ENCODE assay signal across 22 cellular contexts in genomic region chr9:84301851-84302250, GRCh38. TPM values are rescaled to one million over a fixed set of nuclear protein-coding genes. Genes with fewer than 3 reads are reported as not detected.
DNase-seq lines count a peak whose midpoint lies in the region; ATAC-seq, FAIRE-seq and TF ChIP-seq lines count a peak whose summit lies in the region.
"Had no signal": no experiment of that assay in that cellular context is flagged by ENCODE, and none has a peak within 500 bp of the region (broad histone marks: within the 10 kb centered on the region; RNA-seq: fewer than 3 reads in every experiment).

No MANE protein-coding gene starts in this region.

- no peak overlapping the region for H3K4me3 ChIP-seq in bronchial epithelial cell (ENCODE audit: low read depth, low read length)
- no peak overlapping the region for H3K4me3 ChIP-seq in HepG2 (replicated peaks in 1 of 3; ENCODE audit: insufficient read depth in 1 of 3, low read depth in 2 of 3, low read length in 3 of 3)
- H3K4me3 ChIP-seq: lower lobe of right lung, right lobe of liver, SK-N-MC had no signal

- TF ChIP-seq EP300 in HepG2 (IDR thresholded peaks at IDR 0.05; ENCODE audit: low read depth in 2 of 2, low read length in 2 of 2) = no peak
- no peak for TF ChIP-seq EP300 in HepG2 (CRISPR knock-in tag; IDR thresholded peaks at IDR 0.05; ENCODE audit: borderline replicate concordance)

- no peak overlapping the region for H3K9ac ChIP-seq in HepG2 (ENCODE audit: insufficient read depth, low read depth, low read length)

- CTCF ChIA-PET in HepG2 (lab: Yijun Ruan, JAX; ENCODE audit: low intra/inter-chr PET ratio, low total read pairs) = no interaction called here

- WGBS in HepG2 (ENCODE audit: low lambda C conversion rate) = 29% methylated on average over 3 of the region's 3 CpGs

- H3K36me3 ChIP-seq in bronchial epithelial cell (ENCODE audit: control insufficient read depth, insufficient read depth, low read length) (no peaks in the 10 kb centered on the region), HepG2 (replicated peaks in 1 of 2; ENCODE audit: control insufficient read depth in 1 of 2, insufficient read depth in 2 of 2, low read length in 2 of 2) (no peaks in the 10 kb centered on the region)
- H3K36me3 ChIP-seq: lower lobe of right lung, right lobe of liver had no signal

- H3K27ac ChIP-seq in HepG2 (ENCODE audit: extremely low read length, insufficient read depth, low read length) = no peak overlapping the region
- H3K27ac ChIP-seq: lower lobe of right lung, right lobe of liver, SK-N-MC had no signal

- TF ChIP-seq CTCF in bronchial epithelial cell (IDR thresholded peaks at IDR 0.05; ENCODE audit: insufficient read depth, low read length, severe bottlenecking) (no peak), HepG2 (CRISPR knock-in tag; IDR thresholded peaks at IDR 0.05) (no peak)

- DNase-seq in Daoy (ENCODE audit: low read depth) = peak; percentile 29
- peak; percentile 10 to 11 for DNase-seq in Kasumi-1 (lab: John Stamatoyannopoulos, UW)
- peak; percentile 63 for DNase-seq in bronchial epithelial cell (ENCODE audit: low read depth)
- no peak for DNase-seq in erythroblast (lab: John Stamatoyannopoulos, UW)
- no peak for DNase-seq in activated CD4-positive, alpha-beta T cell treated with anti-CD3 and anti-CD28 coated beads for 4 hours
- no peak for DNase-seq in HepG2 (ENCODE audit: low spot score)
- DNase-seq: activated naive CD4-positive, alpha-beta T cell treated with anti-CD3 and anti-CD28 coated beads for 36 hours; caudate nucleus; CD4-positive, CD25-positive, alpha-beta regulatory T cell; lower lobe of right lung; NCI-H1092 treated with DMSO at 0.1 percent for 48 hours; NCI-H2171 treated with DMSO at 0.1 percent for 48 hours; right lobe of liver; stimulated activated CD4-positive, alpha-beta T cell treated with anti-CD3 and anti-CD28 coated beads, Interleukin-2, amount 100 ng/mL, for 48 hours; trophoblast cell had no signal

- H4K20me1 ChIP-seq in HepG2 (ENCODE audit: insufficient read depth, low read length) = no peaks in the 10 kb centered on the region

- POLR2A ChIA-PET in HepG2 (lab: Yijun Ruan, JAX) = no interaction called here

- in situ Hi-C loops in HepG2 (cut with HindIII; ENCODE audit: extremely low pct_ligation_motif_present, low pct_unique_long_range_greater_than_20kb) = no loop called here

- BruUV-seq in HepG2 (replicated peaks; lab: Mats Ljungman, UMichigan) = no TSS peak

- ATAC-seq in GM19452 (IDR thresholded peaks at IDR 0.05; ENCODE audit: unreplicated experiment) (no peak), HepG2 (no peak)
- ATAC-seq: WTC11 had no signal

- H3K9me3 ChIP-seq in HepG2 (ENCODE audit: low read length) = no peaks in the 10 kb centered on the region
- H3K9me3 ChIP-seq: lower lobe of right lung, right lobe of liver had no signal

- H3K4me1 ChIP-seq in HepG2 (ENCODE audit: insufficient read depth, low read length) = no peaks in the 10 kb centered on the region
- H3K4me1 ChIP-seq: right lobe of liver had no signal

- TF ChIP-seq RAD21 in HepG2 (CRISPR knock-in tag; IDR thresholded peaks at IDR 0.05) = no peak

- intact Hi-C loops in HepG2 (cut with micrococcal nuclease; ENCODE audit: unreplicated experiment) = no loop called here

- H3K27me3 ChIP-seq in bronchial epithelial cell (ENCODE audit: control insufficient read depth, insufficient read depth, low read length) (no peaks in the 10 kb centered on the region), HepG2 (ENCODE audit: control insufficient read depth in 1 of 2, insufficient read depth in 2 of 2, low read length in 2 of 2) (peaks cover 0 to 14% of the 10 kb centered on the region in 2 experiments; a peak in 1 of 5 replicates)
- H3K27me3 ChIP-seq: right lobe of liver had no signal

- H2AFZ ChIP-seq in HepG2 (ENCODE audit: low read length) = no peak overlapping the region

- TF ChIP-seq POLR2A in erythroblast (IDR thresholded peaks at IDR 0.05; ENCODE audit: low read length) = no peak
- TF ChIP-seq POLR2A in HepG2 (IDR thresholded peaks at IDR 0.05; ENCODE audit: insufficient read depth in 1 of 2, low read depth in 2 of 2, low read length in 2 of 2) = no peak

- no peak overlapping the region for H3K4me2 ChIP-seq in HepG2 (ENCODE audit: low read depth, low read length)

- FAIRE-seq in bronchial epithelial cell (lab: Jason Lieb, UNC) = no peak
- peak; percentile 45 for FAIRE-seq in islet of Langerhans (lab: Jason Lieb, UNC)
- FAIRE-seq in HepG2 (lab: Jason Lieb, UNC) = no peak
- FAIRE-seq: GM19239 had no signal

- H3K79me2 ChIP-seq in HepG2 (ENCODE audit: insufficient read depth, low read length) = no peaks in the 10 kb centered on the region

TF ChIP-seq in HepG2, 621 proteins besides CTCF, POLR2A, EP300 and RAD21 (continues in another document):
- no peak for TF ChIP-seq BRD4 (CRISPR knock-in tag; IDR thresholded peaks at IDR 0.05)
- TF ChIP-seq ARHGAP35 (CRISPR knock-in tag; IDR thresholded peaks at IDR 0.05; ENCODE audit: borderline replicate concordance) = no peak

RNA-seq across cellular contexts. Expression of gene SLC28A3, which starts 38.7 kb away (rescaled TPM):
- 0.06 and 0.36 TPM in 2 replicates for total RNA-seq in Daoy (2014; rRNA removed; shearing (Covaris generic))
- total RNA-seq in bronchial epithelial cell (0.53 and 15.0 TPM in 2 replicates), HepG2 (2016; rRNA removed; fragmentation: Illumina TruSeq; extraction: Trizol) (not detected in 2 replicates)
- not detected in 2 replicates for total RNA-seq in HepG2 (2016; cell fraction: cytosol; rRNA removed; fragmentation: Illumina TruSeq; extraction: Trizol; ENCODE audit: low read depth)
- total RNA-seq in HepG2 (2016; cell fraction: insoluble cytoplasmic fraction; rRNA removed; fragmentation: Illumina TruSeq; extraction: Trizol) = not detected in 2 replicates
- not detected in 2 replicates for total RNA-seq in HepG2 (2016; cell fraction: membrane; rRNA removed; fragmentation: Illumina TruSeq; extraction: Trizol)
- not detected in 2 replicates for total RNA-seq in HepG2 (2016; cell fraction: nucleus; rRNA removed; fragmentation: Illumina TruSeq; extraction: Trizol)
- polyA plus RNA-seq in HepG2 (2011; rRNA removed) = not detected in 2 replicates
- not detected in 2 replicates for polyA plus RNA-seq in HepG2 (2011; cell fraction: cytosol; rRNA removed)
- polyA plus RNA-seq in HepG2 (2011; cell fraction: nucleus; rRNA removed) = not detected in 2 replicates
- not detected in 2 replicates for polyA plus RNA-seq in HepG2 (2012)
- polyA plus RNA-seq in HepG2 (2016; cell fraction: cytosol; fragmentation: Illumina TruSeq; extraction: Trizol; ENCODE audit: low read depth) = not detected in 2 replicates
- polyA plus RNA-seq in HepG2 (2016; cell fraction: insoluble cytoplasmic fraction; fragmentation: Illumina TruSeq; extraction: Trizol; ENCODE audit: low read depth) = not detected in 2 replicates
- not detected in 2 replicates for polyA plus RNA-seq in HepG2 (2016; cell fraction: membrane; fragmentation: Illumina TruSeq; extraction: Trizol; ENCODE audit: low read depth)
- not detected in 2 replicates for polyA plus RNA-seq in HepG2 (2016; cell fraction: nucleus; fragmentation: Illumina TruSeq; extraction: Trizol; ENCODE audit: insufficient read depth, low read depth)
- not detected in 2 replicates for polyA minus RNA-seq in HepG2 (2011; rRNA and poly(A)+ RNA removed; ENCODE audit: low replicate concordance)
- not detected in 2 replicates for polyA minus RNA-seq in HepG2 (2011; cell fraction: cytosol; rRNA and poly(A)+ RNA removed)
- polyA minus RNA-seq in HepG2 (2011; cell fraction: nucleus; rRNA and poly(A)+ RNA removed) = not detected in 2 replicates
- total RNA-seq: CD4-positive, CD25-positive, alpha-beta regulatory T cell; G401; neural crest cell; WTC11 had no signal
- polyA plus RNA-seq: CD4-positive, CD25-positive, alpha-beta regulatory T cell had no signal

Comparison
In these comparisons a context has a peak if more than half of its experiments do, and no peak if none do; other contexts are left out.
1. DNase-seq: peak in Daoy (single experiment), Kasumi-1 (2 of 2) and bronchial epithelial cell (single experiment); none in erythroblast (0 of 2), activated CD4-positive, alpha-beta T cell treated with anti-CD3 and anti-CD28 coated beads for 4 hours (0 of 2) and HepG2 (single experiment).